ENCODE assay signal across 17 cellular contexts in genomic region chr1:54265126-54265525, GRCh38.
DNase-seq lines count a peak whose midpoint lies in the region; ATAC-seq and TF ChIP-seq lines count a peak whose summit lies in the region.
"Had no signal": no experiment of that assay in that cellular context is flagged by ENCODE, and none has a peak within 500 bp of the region (broad histone marks: within the 10 kb centered on the region; RNA-seq: fewer than 3 reads in every experiment).

No MANE protein-coding gene starts in this region.

- intact Hi-C loops in Right ventricle myocardium superior (cut with DNase I) (no loop called here), left colon (cut with DNase I, micrococcal nuclease) (no loop called here)

- H3K4me1 ChIP-seq in right atrium auricular region, result peaks cover 0 to 19% of the 10 kb centered on the region in 2 donors

- no peak overlapping the region for H3K27ac ChIP-seq in right atrium auricular region
- H3K27ac ChIP-seq: PC-9 had no signal

- CTCF ChIA-PET in activated CD8-positive, alpha-beta T cell treated with anti-CD3 and anti-CD28 coated beads, Interleukin-2, amount 10 ng/mL, durations not matched to agents 7 days and 5 days (lab: Charles Lee), result no interaction called here

- TF ChIP-seq CTCF in right atrium auricular region (IDR thresholded peaks at IDR 0.05), result no peak

- POLR2A ChIA-PET in activated CD8-positive, alpha-beta T cell treated with anti-CD3 and anti-CD28 coated beads, Interleukin-2, amount 10 ng/mL, durations not matched to agents 7 days and 5 days (lab: Charles Lee), result no interaction called here

- no peaks in the 10 kb centered on the region for H3K36me3 ChIP-seq in right atrium auricular region

- H3K9me3 Mint-ChIP-seq in activated CD8-positive, alpha-beta T cell treated with anti-CD3 and anti-CD28 coated beads, Interleukin-2, amount 10 ng/mL, durations not matched to agents 7 days and 5 days (ENCODE audit: insufficient read depth), result no peaks in the 10 kb centered on the region
- H3K9me3 Mint-ChIP-seq in stimulated activated effector memory CD8-positive, alpha-beta T cell treated with anti-CD3 and anti-CD28 coated beads, Interleukin-12 subunit alpha, Interleukin-12 subunit beta, amount 100 ng/mL, for 72 hours, result no peaks in the 10 kb centered on the region
- H3K9me3 Mint-ChIP-seq: CD4-positive, alpha-beta memory T cell had no signal

- DNase-seq in Right ventricle myocardium superior, result no peak
- DNase-seq in right atrium auricular region (ENCODE audit: low spot score), result no peak
- no peak for DNase-seq in activated CD8-positive, alpha-beta T cell treated with anti-CD3 and anti-CD28 coated beads, Interleukin-2, amount 10 ng/mL, durations not matched to agents 7 days and 5 days
- DNase-seq in left colon, result no peak
- DNase-seq in stimulated activated effector memory CD8-positive, alpha-beta T cell treated with anti-CD3 and anti-CD28 coated beads, Interleukin-12 subunit alpha, Interleukin-12 subunit beta, amount 100 ng/mL, for 72 hours (ENCODE audit: low spot score in 2 of 2), result no peak
- DNase-seq in OCI-M1 (lab: John Stamatoyannopoulos, UW), result no peak
- DNase-seq in GF-D8 (lab: John Stamatoyannopoulos, UW), result no peak
- DNase-seq: ACHN; CD4-positive, alpha-beta memory T cell; DMS79 treated with DMSO at 0.1 percent for 48 hours; KBM-7; NCI-H1694; NCI-H2107; NCI-H345; NCI-H526 treated with DMSO at 0.1 percent for 48 hours; PC-9 had no signal

- H3K27me3 Mint-ChIP-seq in activated CD8-positive, alpha-beta T cell treated with anti-CD3 and anti-CD28 coated beads, Interleukin-2, amount 10 ng/mL, durations not matched to agents 7 days and 5 days (ENCODE audit: low read depth), result no peaks in the 10 kb centered on the region
- H3K27me3 Mint-ChIP-seq: CD4-positive, alpha-beta memory T cell had no signal

- H3K36me3 Mint-ChIP-seq in activated CD8-positive, alpha-beta T cell treated with anti-CD3 and anti-CD28 coated beads, Interleukin-2, amount 10 ng/mL, durations not matched to agents 7 days and 5 days (ENCODE audit: low read depth), result peaks cover 6% of the 10 kb centered on the region
- peaks cover 18% of the 10 kb centered on the region for H3K36me3 Mint-ChIP-seq in stimulated activated effector memory CD8-positive, alpha-beta T cell treated with anti-CD3 and anti-CD28 coated beads, Interleukin-12 subunit alpha, Interleukin-12 subunit beta, amount 100 ng/mL, for 72 hours

- H3K27ac Mint-ChIP-seq in activated CD8-positive, alpha-beta T cell treated with anti-CD3 and anti-CD28 coated beads, Interleukin-2, amount 10 ng/mL, durations not matched to agents 7 days and 5 days, result peak overlapping the region; percentile 27
- H3K27ac Mint-ChIP-seq in stimulated activated effector memory CD8-positive, alpha-beta T cell treated with anti-CD3 and anti-CD28 coated beads, Interleukin-12 subunit alpha, Interleukin-12 subunit beta, amount 100 ng/mL, for 72 hours, result peak overlapping the region; percentile 90
- H3K27ac Mint-ChIP-seq: CD4-positive, alpha-beta memory T cell had no signal

- peak; percentile 35 for ATAC-seq in Right ventricle myocardium superior (ENCODE audit: poor library complexity)
- ATAC-seq in activated CD8-positive, alpha-beta T cell treated with anti-CD3 and anti-CD28 coated beads, Interleukin-2, amount 10 ng/mL, durations not matched to agents 7 days and 5 days, result no peak
- peak; percentile 35 for ATAC-seq in left colon
- no peak for ATAC-seq in stimulated activated effector memory CD8-positive, alpha-beta T cell treated with anti-CD3 and anti-CD28 coated beads, Interleukin-12 subunit alpha, Interleukin-12 subunit beta, amount 100 ng/mL, for 72 hours
- ATAC-seq in GM18517 (IDR thresholded peaks at IDR 0.05; ENCODE audit: unreplicated experiment), result no peak

- peaks cover 22% of the 10 kb centered on the region for H3K4me1 Mint-ChIP-seq in activated CD8-positive, alpha-beta T cell treated with anti-CD3 and anti-CD28 coated beads, Interleukin-2, amount 10 ng/mL, durations not matched to agents 7 days and 5 days (ENCODE audit: low read depth)
- peaks cover 72% of the 10 kb centered on the region for H3K4me1 Mint-ChIP-seq in stimulated activated effector memory CD8-positive, alpha-beta T cell treated with anti-CD3 and anti-CD28 coated beads, Interleukin-12 subunit alpha, Interleukin-12 subunit beta, amount 100 ng/mL, for 72 hours

- H3K4me3 ChIP-seq in right atrium auricular region, result no peak overlapping the region
- H3K4me3 ChIP-seq: PC-9 had no signal

- no peaks in the 10 kb centered on the region for H3K27me3 ChIP-seq in right atrium auricular region

- H3K4me3 Mint-ChIP-seq in activated CD8-positive, alpha-beta T cell treated with anti-CD3 and anti-CD28 coated beads, Interleukin-2, amount 10 ng/mL, durations not matched to agents 7 days and 5 days, result no peak overlapping the region
- no peak overlapping the region for H3K4me3 Mint-ChIP-seq in stimulated activated effector memory CD8-positive, alpha-beta T cell treated with anti-CD3 and anti-CD28 coated beads, Interleukin-12 subunit alpha, Interleukin-12 subunit beta, amount 100 ng/mL, for 72 hours

- no peaks in the 10 kb centered on the region for H3K9me3 ChIP-seq in right atrium auricular region

Comparison
In these comparisons a context has a peak if more than half of its experiments do, and no peak if none do; other contexts are left out.
1. ATAC-seq: peak in Right ventricle myocardium superior (single experiment) and left colon (single experiment); none in activated CD8-positive, alpha-beta T cell treated with anti-CD3 and anti-CD28 coated beads, Interleukin-2, amount 10 ng/mL, durations not matched to agents 7 days and 5 days (single experiment), stimulated activated effector memory CD8-positive, alpha-beta T cell treated with anti-CD3 and anti-CD28 coated beads, Interleukin-12 subunit alpha, Interleukin-12 subunit beta, amount 100 ng/mL, for 72 hours (single experiment) and GM18517 (single experiment).